In genomic region chr11:78046486-78046854, GRCh38 we compare ENCODE assay signal across 1 cellular context.
TF ChIP-seq lines count a peak whose summit lies in the region.

No MANE protein-coding gene starts in this region.

TF ChIP-seq in WTC11, 78 proteins besides CTCF, POLR2A, EP300 and RAD21 (continued from another document):
- no peak for TF ChIP-seq GRHL2 (CRISPR knock-in tag; IDR thresholded peaks at IDR 0.05; ENCODE audit: insufficient replicate concordance, severe bottlenecking)
- TF ChIP-seq SMAD3 (CRISPR knock-in tag; IDR thresholded peaks at IDR 0.05; ENCODE audit: borderline replicate concordance): no peak
- TF ChIP-seq RORB (CRISPR knock-in tag; IDR thresholded peaks at IDR 0.05): no peak
- no peak for TF ChIP-seq ATF1 (CRISPR knock-in tag; IDR thresholded peaks at IDR 0.05)
- no peak for TF ChIP-seq CBFB (CRISPR knock-in tag; IDR thresholded peaks at IDR 0.05; ENCODE audit: low read depth)
- no peak for TF ChIP-seq PRDM15 (CRISPR knock-in tag; IDR thresholded peaks at IDR 0.05)
- no peak for TF ChIP-seq NFYB (CRISPR knock-in tag; conservative IDR thresholded peaks at IDR 0.05; ENCODE audit: low read depth)
- TF ChIP-seq SMAD4 (CRISPR knock-in tag; IDR thresholded peaks at IDR 0.05): no peak
- TF ChIP-seq AFF4 (CRISPR knock-in tag; IDR thresholded peaks at IDR 0.05; ENCODE audit: borderline replicate concordance): no peak
- TF ChIP-seq TCF7 (CRISPR knock-in tag; IDR thresholded peaks at IDR 0.05; ENCODE audit: low read depth): no peak
- no peak for TF ChIP-seq HMGXB4 (CRISPR knock-in tag; IDR thresholded peaks at IDR 0.05)
